ENCODE assay signal across 8 cellular contexts in genomic region chr7:1569016-1569415, GRCh38. TPM values are rescaled to one million over a fixed set of nuclear protein-coding genes. Genes with fewer than 3 reads are reported as not detected.
A peak's percentile ranks its signal among the peaks of the same experiment; 100 is the strongest.
DNase-seq lines count a peak whose midpoint lies in the region; ATAC-seq and TF ChIP-seq lines count a peak whose summit lies in the region.

No MANE protein-coding gene starts in this region.

- H3K9me3 Mint-ChIP-seq in MCF 10A (ENCODE audit: unreplicated experiment) (no peaks in the 10 kb centered on the region), mesothelial cell of epicardium (no peaks in the 10 kb centered on the region)

- TF ChIP-seq CTCF in MCF 10A (IDR thresholded peaks at IDR 0.05; ENCODE audit: unreplicated experiment) (no peak), mesothelial cell of epicardium (IDR thresholded peaks at IDR 0.05; ENCODE audit: unreplicated experiment) (no peak)

- DNase-seq in Daoy (ENCODE audit: low read depth), result peak; percentile 88
- peak; percentile 66 for DNase-seq in NCI-H460 (ENCODE audit: extremely low read depth, low read depth)
- DNase-seq in MCF 10A (ENCODE audit: unreplicated experiment), result peak; percentile 62
- no peak for DNase-seq in mesothelial cell of epicardium (ENCODE audit: low spot score in 2 of 2, unreplicated experiment in 2 of 2)
- DNase-seq in RPMI8226, result no peak
- DNase-seq in NCI-H1930 (lab: John Stamatoyannopoulos, UW), result no peak

- CTCF ChIA-PET in MCF 10A (lab: Yijun Ruan, JAX), result no interaction called here

- peak overlapping the region; percentile 64 for H3K27ac Mint-ChIP-seq in MCF 10A (ENCODE audit: low read depth, unreplicated experiment)
- H3K27ac Mint-ChIP-seq in mesothelial cell of epicardium, result peak overlapping the region; percentile 79

- ATAC-seq in HG02588 (IDR thresholded peaks at IDR 0.05; ENCODE audit: unreplicated experiment), result no peak
- no peak for ATAC-seq in HG03045 (IDR thresholded peaks at IDR 0.05; ENCODE audit: unreplicated experiment)

- H3K36me3 Mint-ChIP-seq in MCF 10A (ENCODE audit: insufficient read depth, unreplicated experiment) (peaks cover 33% of the 10 kb centered on the region), mesothelial cell of epicardium (peaks cover 11% of the 10 kb centered on the region)

- H3K27me3 Mint-ChIP-seq in MCF 10A (ENCODE audit: insufficient read depth, unreplicated experiment), result no peaks in the 10 kb centered on the region
- no peaks in the 10 kb centered on the region for H3K27me3 Mint-ChIP-seq in mesothelial cell of epicardium (ENCODE audit: low read depth)

- POLR2A ChIA-PET in MCF 10A (lab: Yijun Ruan, JAX), result interaction anchor here (0.6 to 3.3 kb wide), 3 partner anchors 13 to 787 kb away, joined by 3 to 28 read pairs (median 19); partner anchors contain the start of gene TMEM184A

- TSS peak; percentile 72 for BruUV-seq in MCF 10A (replicated peaks; lab: Mats Ljungman, UMichigan)

- H3K4me1 Mint-ChIP-seq in MCF 10A (ENCODE audit: insufficient read depth, unreplicated experiment) (peaks cover 34% of the 10 kb centered on the region), mesothelial cell of epicardium (peaks cover 30% of the 10 kb centered on the region)

- intact Hi-C loops in MCF 10A (cut with micrococcal nuclease), result no loop called here

- H3K4me3 Mint-ChIP-seq in MCF 10A (ENCODE audit: unreplicated experiment) (peak overlapping the region; percentile 72), mesothelial cell of epicardium (peak overlapping the region; percentile 72)

RNA-seq across cellular contexts. Expression of gene PSMG3, which starts 0.8 kb away (rescaled TPM):
- total RNA-seq in Daoy (2014; rRNA removed; shearing (Covaris generic)), result 107 and 130 TPM in 2 replicates
- total RNA-seq in NCI-H460 (2014; rRNA removed; shearing (Covaris generic)), result 125 and 137 TPM in 2 replicates
- polyA plus RNA-seq in NCI-H460 (2014; cell fraction: nucleus; rRNA removed), result 190 and 249 TPM in 2 replicates
- 38.2 and 42.1 TPM in 2 replicates for total RNA-seq in MCF 10A (2022)
- 27.0 to 32.5 TPM (median 31.0 TPM) in 3 replicates for total RNA-seq in mesothelial cell of epicardium

RNA-seq across cellular contexts. Expression of gene TMEM184A, which starts 13.0 kb away (rescaled TPM):
- total RNA-seq in Daoy (2014; rRNA removed; shearing (Covaris generic)), result 1.7 and 5.9 TPM in 2 replicates
- 6.4 and 6.7 TPM in 2 replicates for total RNA-seq in NCI-H460 (2014; rRNA removed; shearing (Covaris generic))
- 21.4 and 27.9 TPM in 2 replicates for polyA plus RNA-seq in NCI-H460 (2014; cell fraction: nucleus; rRNA removed)
- total RNA-seq in MCF 10A (2022), result 9.0 and 14.2 TPM in 2 replicates
- 4.3 to 5.0 TPM (median 5.0 TPM) in 3 replicates for total RNA-seq in mesothelial cell of epicardium

RNA-seq across cellular contexts. Expression of gene MAFK, which starts 38.5 kb away (rescaled TPM):
- 19.8 and 25.8 TPM in 2 replicates for total RNA-seq in Daoy (2014; rRNA removed; shearing (Covaris generic))
- total RNA-seq in NCI-H460 (2014; rRNA removed; shearing (Covaris generic)), result 114 and 126 TPM in 2 replicates
- polyA plus RNA-seq in NCI-H460 (2014; cell fraction: nucleus; rRNA removed), result 381 and 411 TPM in 2 replicates
- total RNA-seq in MCF 10A (2022), result 37.8 and 45.6 TPM in 2 replicates
- total RNA-seq in mesothelial cell of epicardium, result 46.0 to 47.7 TPM (median 46.5 TPM) in 3 replicates

Comparison
In these comparisons a context has a peak if more than half of its experiments do, and no peak if none do; other contexts are left out.
1. DNase-seq: peak in Daoy (single experiment), NCI-H460 (single experiment) and MCF 10A (single experiment); none in mesothelial cell of epicardium (0 of 2), RPMI8226 (single experiment) and NCI-H1930 (0 of 2).